ENCODE assay signal across 22 cellular contexts in genomic region chr5:97591781-97592180, GRCh38.
"Had no signal": no experiment of that assay in that cellular context is flagged by ENCODE, and none has a peak within 500 bp of the region (broad histone marks: within the 10 kb centered on the region; RNA-seq: fewer than 3 reads in every experiment).

No MANE protein-coding gene starts in this region.

- DNase-seq: dermis blood vessel endothelial cell; dorsolateral prefrontal cortex; effector CD4-positive, alpha-beta T cell; effector memory CD4-positive, alpha-beta T cell; foreskin melanocyte; gastrocnemius medialis; glutamatergic neuron; head of caudate nucleus; heart right ventricle; hippocampal formation; left cardiac atrium; left lung; left ventricle myocardium superior; lower lobe of right lung; mesendoderm; midbrain; naive thymus-derived CD4-positive, alpha-beta T cell had no signal

- H3K4me1 Mint-ChIP-seq: memory B cell; naive thymus-derived CD4-positive, alpha-beta T cell had no signal

- FAIRE-seq: islet of Langerhans, keratinocyte had no signal

- H3K27me3 Mint-ChIP-seq: memory B cell had no signal

- H3K27me3 ChIP-seq: dorsolateral prefrontal cortex, esophagus muscularis mucosa, gastrocnemius medialis, heart right ventricle, left lung had no signal

- H3K36me3 Mint-ChIP-seq: memory B cell had no signal

- H3K4me3 Mint-ChIP-seq: memory B cell; naive thymus-derived CD4-positive, alpha-beta T cell had no signal

- H3K27ac ChIP-seq: coronary artery, dorsolateral prefrontal cortex, esophagus muscularis mucosa, gastrocnemius medialis, heart right ventricle, left lung, lower lobe of right lung had no signal

- H3K4me3 ChIP-seq: coronary artery, dorsolateral prefrontal cortex, esophagus muscularis mucosa, gastrocnemius medialis, heart right ventricle, left lung, lower lobe of right lung had no signal

- H3K4me1 ChIP-seq: esophagus muscularis mucosa, gastrocnemius medialis, heart right ventricle, left lung, lower lobe of right lung had no signal

- ATAC-seq: gastrocnemius medialis; heart right ventricle; left cardiac atrium; left lung; left ventricle myocardium superior; lower lobe of right lung; naive thymus-derived CD4-positive, alpha-beta T cell had no signal

- H3K9me3 ChIP-seq: gastrocnemius medialis had no signal

- H3K36me3 ChIP-seq: esophagus muscularis mucosa, gastrocnemius medialis, heart right ventricle, left lung, lower lobe of right lung had no signal

- H3K27ac Mint-ChIP-seq: memory B cell; naive thymus-derived CD4-positive, alpha-beta T cell had no signal
